In the genomic region with DNA sequence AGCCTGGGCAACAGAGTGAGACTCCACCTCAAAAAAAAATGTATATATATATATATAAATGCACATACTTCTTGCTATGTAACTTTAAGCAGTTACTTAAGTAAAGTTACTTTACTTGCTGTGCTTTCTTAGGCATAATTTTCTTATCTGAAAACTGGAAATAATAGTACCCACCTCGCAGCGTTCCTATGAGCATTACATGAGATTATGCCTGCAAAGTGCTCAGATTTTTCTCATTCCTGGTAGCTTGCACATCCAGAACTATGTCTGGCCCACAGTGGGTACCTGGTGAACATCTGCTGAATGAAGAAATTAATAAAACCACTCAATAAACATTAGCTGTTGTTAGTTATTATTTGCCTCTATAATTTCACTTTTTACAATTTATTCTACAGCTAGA, we compare ENCODE assay signal across 8 cellular contexts. TPM values are rescaled to one million over a fixed set of nuclear protein-coding genes. Genes with fewer than 3 reads are reported as not detected.
"Had no signal": no experiment of that assay in that cellular context is flagged by ENCODE, and none has a peak within 500 bp of the region (broad histone marks: within the 10 kb centered on the region; RNA-seq: fewer than 3 reads in every experiment).

No MANE protein-coding gene starts in this region.

- H3K4me2 ChIP-seq: KMS-11 had no signal

- H3K9ac ChIP-seq: KMS-11 had no signal

- DNase-seq: IMR-90, KBM-7, KG1 had no signal

- H3K4me3 ChIP-seq: K562 had no signal

- H3K27ac ChIP-seq: HL-60, KMS-11 had no signal

- ATAC-seq: HepG2, K562 had no signal

RNA-seq across cellular contexts. Expression of a gene that starts 6.1 kb away (rescaled TPM):
- polyA plus RNA-seq: IgD-negative memory B cell had no signal

RNA-seq across cellular contexts. Expression of a gene that starts 38.5 kb away (rescaled TPM):
- polyA plus RNA-seq: IgD-negative memory B cell, K562 had no signal

RNA-seq across cellular contexts. Expression of a gene that starts 59.9 kb away (rescaled TPM):
- polyA plus RNA-seq: HepG2, IgD-negative memory B cell, IMR-90, K562 had no signal
